In the genomic region with DNA sequence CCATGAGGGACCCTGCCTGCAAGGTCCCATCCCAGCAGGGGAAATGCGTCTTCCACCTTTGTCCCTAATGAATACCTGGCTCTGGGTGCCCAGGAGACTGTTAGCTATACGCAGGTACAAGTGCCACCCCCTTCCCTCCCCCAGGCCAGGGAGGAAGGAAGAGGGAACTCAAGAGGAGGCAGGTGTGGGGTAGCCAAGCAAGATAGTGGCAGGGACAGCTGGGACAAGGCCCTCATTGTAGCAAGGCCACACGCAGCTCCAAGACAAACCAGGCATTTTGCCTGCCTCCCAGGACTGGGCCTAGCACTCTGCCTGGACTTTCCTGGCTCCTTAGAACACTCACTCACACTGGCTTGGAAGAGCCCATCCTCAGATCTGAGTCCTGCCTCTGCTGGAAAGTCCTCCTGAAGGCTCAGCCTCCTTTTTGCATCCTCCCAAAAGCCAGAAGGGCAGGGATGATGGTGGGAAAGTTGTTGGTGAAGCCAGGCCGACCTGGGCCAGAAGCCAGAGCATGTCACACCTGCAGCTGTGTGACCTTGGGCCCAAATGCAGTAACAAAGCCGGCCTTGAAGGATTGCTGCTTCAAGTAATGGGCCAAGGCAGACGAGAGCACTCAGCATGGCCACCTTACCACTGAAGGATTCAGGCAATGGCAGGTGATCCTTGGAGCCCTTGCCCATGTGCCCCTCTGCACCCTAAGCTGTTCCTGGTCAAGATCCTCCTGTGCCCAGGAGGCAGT, we compare ENCODE assay signal across 1 cellular context.
TF ChIP-seq lines count a peak whose summit lies in the region.

No MANE protein-coding gene starts in this region.

TF ChIP-seq in HepG2, 621 proteins besides CTCF, POLR2A, EP300 and RAD21:
- TF ChIP-seq MEIS1 (CRISPR knock-in tag; IDR thresholded peaks at IDR 0.05; ENCODE audit: borderline replicate concordance) (peak; percentile 8; the same call in 1 of the 2 replicates), NFRKB (IDR thresholded peaks at IDR 0.05) (no peak), PRPF4 (IDR thresholded peaks at IDR 0.05; ENCODE audit: low read depth, low read length, poor library complexity, severe bottlenecking) (no peak)
